In the genomic region with DNA sequence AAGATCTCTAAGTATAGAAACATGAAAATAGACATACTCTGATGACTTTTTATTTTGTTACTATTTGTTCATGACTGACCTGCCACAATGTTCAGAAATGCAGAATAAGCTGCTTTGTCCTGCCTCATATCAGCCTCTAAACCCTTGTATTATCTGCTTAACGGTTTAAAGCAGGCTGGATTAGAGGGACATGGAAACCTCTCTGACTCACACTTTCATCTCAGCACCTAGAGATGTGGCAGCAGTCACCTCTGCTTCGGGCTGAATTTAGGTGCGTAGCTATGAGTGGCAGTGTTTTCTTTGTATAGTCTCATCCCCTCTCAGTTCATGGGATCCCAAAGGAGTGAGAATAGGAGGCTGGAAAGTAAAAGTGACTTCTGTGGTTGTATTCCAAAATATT, we compare ENCODE assay signal across 24 cellular contexts.
"Had no signal": no experiment of that assay in that cellular context is flagged by ENCODE, and none has a peak within 500 bp of the region (broad histone marks: within the 10 kb centered on the region; RNA-seq: fewer than 3 reads in every experiment).

No MANE protein-coding gene starts in this region.

- DNase-seq: activated CD4-positive, alpha-beta T cell treated with anti-CD3 and anti-CD28 coated beads for 36 hours; activated CD4-positive, alpha-beta T cell treated with anti-CD3 and anti-CD28 coated beads, Interleukin-2, amount 50 U/mL, for 4 hours; activated CD8-positive, alpha-beta memory T cell treated with anti-CD3 and anti-CD28 coated beads for 24 hours; activated CD8-positive, alpha-beta memory T cell treated with anti-CD3 and anti-CD28 coated beads, Interleukin-2, amount 50 U/mL, for 4 hours; activated T-cell treated with anti-CD3 and anti-CD28 coated beads, Interleukin-2, amount 50 U/mL, for 24 hours; aorta; dorsolateral prefrontal cortex; immature natural killer cell; kidney glomerular epithelial cell; left lung; naive thymus-derived CD4-positive, alpha-beta T cell; ovary; psoas muscle; right cardiac atrium; stimulated activated CD4-positive, alpha-beta T cell treated with anti-CD3 and anti-CD28 coated beads, Interleukin-12 subunit alpha, Interleukin-12 subunit beta, amount 100 ng/mL, for 4 hours; substantia nigra; T-helper 9 cell; tibial artery had no signal

- H3K27me3 ChIP-seq: dorsolateral prefrontal cortex, hepatocyte, left lung, ovary, tibial artery had no signal

- H3K4me3 ChIP-seq: dorsolateral prefrontal cortex, hepatocyte, left lung, lung, ovary, psoas muscle, tibial artery had no signal

- ATAC-seq: activated CD4-positive, alpha-beta T cell treated with anti-CD3 and anti-CD28 coated beads for 36 hours; activated naive CD4-positive, alpha-beta T cell treated with anti-CD3 and anti-CD28 coated beads, Interleukin-2, amount 50 U/mL, for 72 hours; activated T-helper 17 cell treated with anti-CD3 and anti-CD28 coated beads, Interleukin-2, amount 50 U/mL, for 72 hours; left lung; naive thymus-derived CD4-positive, alpha-beta T cell; psoas muscle; right cardiac atrium; WTC11 had no signal

- H3K36me3 ChIP-seq: left lung, ovary, tibial artery had no signal

- H3K79me2 ChIP-seq: hepatocyte had no signal

- H3K4me1 ChIP-seq: left lung, psoas muscle, tibial artery had no signal

- H2AFZ ChIP-seq: hepatocyte had no signal

- H3K27ac ChIP-seq: epithelial cell of prostate, hepatocyte, left lung, ovary, psoas muscle, tibial artery had no signal

- H3K9me3 ChIP-seq: left lung, ovary, psoas muscle, tibial artery had no signal

- H3K4me2 ChIP-seq: hepatocyte had no signal
